ENCODE assay signal across 1 cellular context in the genomic region with DNA sequence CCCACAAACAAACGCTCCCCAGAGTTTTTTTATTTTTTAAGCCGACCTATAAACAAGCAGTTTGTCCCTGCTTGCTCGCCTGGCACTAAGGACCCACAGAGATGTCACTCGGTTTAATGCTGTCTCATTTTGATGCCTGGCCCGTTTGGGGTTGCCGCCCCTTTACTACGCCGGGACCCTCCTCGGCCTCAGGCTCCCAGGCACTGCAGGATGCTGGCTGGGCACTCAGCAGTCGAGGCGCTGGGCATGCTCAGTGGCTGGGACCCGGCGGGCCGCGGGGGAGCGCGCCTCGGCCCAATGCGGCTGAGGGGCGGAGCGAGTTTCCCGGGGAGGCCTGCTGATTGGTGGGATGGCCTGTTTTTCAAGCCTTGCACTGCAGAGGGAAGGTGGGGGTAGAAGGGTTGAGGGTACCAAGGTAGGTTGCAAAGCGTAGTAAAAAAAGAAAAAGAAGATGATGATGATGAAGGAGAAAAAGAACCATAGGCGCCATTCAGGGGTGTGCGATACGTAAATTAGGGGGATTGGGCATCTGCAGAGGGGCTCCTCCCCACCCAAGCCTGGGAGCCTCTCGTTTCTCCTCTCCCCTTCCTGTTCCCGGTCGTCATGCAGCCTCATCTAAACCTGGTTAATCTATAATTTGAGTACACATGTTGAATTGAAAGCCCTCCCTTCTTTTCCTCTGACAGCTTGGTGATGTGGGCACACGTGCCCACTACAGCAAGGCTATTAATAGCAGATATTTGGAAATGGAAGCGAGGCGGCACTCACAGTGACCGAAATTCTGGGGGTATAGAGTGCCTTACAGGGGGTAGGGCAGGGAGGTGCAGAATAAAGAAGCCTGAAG.
TF ChIP-seq lines count a peak whose summit lies in the region.

No MANE protein-coding gene starts in this region.

TF ChIP-seq in HepG2, 621 proteins besides CTCF, POLR2A, EP300 and RAD21 (continued from another document and continues in another):
- TF ChIP-seq, protein P1, sequence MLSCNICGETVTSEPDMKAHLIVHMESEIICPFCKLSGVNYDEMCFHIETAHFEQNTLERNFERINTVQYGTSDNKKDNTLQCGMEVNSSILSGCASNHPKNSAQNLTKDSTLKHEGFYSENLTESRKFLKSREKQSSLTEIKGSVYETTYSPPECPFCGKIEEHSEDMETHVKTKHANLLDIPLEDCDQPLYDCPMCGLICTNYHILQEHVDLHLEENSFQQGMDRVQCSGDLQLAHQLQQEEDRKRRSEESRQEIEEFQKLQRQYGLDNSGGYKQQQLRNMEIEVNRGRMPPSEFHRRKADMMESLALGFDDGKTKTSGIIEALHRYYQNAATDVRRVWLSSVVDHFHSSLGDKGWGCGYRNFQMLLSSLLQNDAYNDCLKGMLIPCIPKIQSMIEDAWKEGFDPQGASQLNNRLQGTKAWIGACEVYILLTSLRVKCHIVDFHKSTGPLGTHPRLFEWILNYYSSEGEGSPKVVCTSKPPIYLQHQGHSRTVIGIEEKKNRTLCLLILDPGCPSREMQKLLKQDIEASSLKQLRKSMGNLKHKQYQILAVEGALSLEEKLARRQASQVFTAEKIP (CRISPR knock-in tag; IDR thresholded peaks at IDR 0.05; ENCODE audit: borderline replicate concordance), result no peak
- TF ChIP-seq NCOA2 (CRISPR knock-in tag; IDR thresholded peaks at IDR 0.05) (no peak), BRCA1 (CRISPR knock-in tag; IDR thresholded peaks at IDR 0.05) (no peak), MYC (CRISPR knock-in tag; IDR thresholded peaks at IDR 0.05; ENCODE audit: borderline replicate concordance) (no peak), TARDBP (CRISPR knock-in tag; IDR thresholded peaks at IDR 0.05) (peak; percentile 58; the same call in 1 of the 2 replicates), ZC3H4 (CRISPR knock-in tag; IDR thresholded peaks at IDR 0.05; ENCODE audit: borderline replicate concordance) (peak; percentile 72; the same call in 1 of the 2 replicates), MZF1 (CRISPR knock-in tag; IDR thresholded peaks at IDR 0.05; ENCODE audit: borderline replicate concordance) (no peak; the same call in 1 of the 2 replicates), ZNF782 (CRISPR knock-in tag; IDR thresholded peaks at IDR 0.05; ENCODE audit: borderline replicate concordance) (no peak), GTF3A (CRISPR knock-in tag; conservative IDR thresholded peaks at IDR 0.05) (no peak; the same call in 1 of the 2 replicates), IKZF1 (IDR thresholded peaks at IDR 0.05) (no peak), ZNF354B (CRISPR knock-in tag; IDR thresholded peaks at IDR 0.05) (0 out of 2 replicates have a peak, but pooled peaks have one; percentile 30), ZNF563 (CRISPR knock-in tag; IDR thresholded peaks at IDR 0.05) (peak; percentile 34; the same call in 1 of the 2 replicates), EZH2 (conservative IDR thresholded peaks at IDR 0.05; ENCODE audit: low read depth, low read length) (no peak), HCFC1 (IDR thresholded peaks at IDR 0.05; ENCODE audit: low read depth, low read length) (no peak), ZNF326 (CRISPR knock-in tag; IDR thresholded peaks at IDR 0.05; ENCODE audit: borderline replicate concordance) (no peak), MAFK (conservative IDR thresholded peaks at IDR 0.05 in 1 of 2, IDR thresholded peaks at IDR 0.05 in 1 of 2; ENCODE audit: low read length in 2 of 2) (no peak), ZNF530 (CRISPR knock-in tag; IDR thresholded peaks at IDR 0.05; ENCODE audit: low read depth) (no peak), ZNF317 (CRISPR knock-in tag; IDR thresholded peaks at IDR 0.05) (no peak; the same call in 1 of the 2 replicates), ZC3H13 (CRISPR knock-in tag; IDR thresholded peaks at IDR 0.05) (no peak), EEA1 (CRISPR knock-in tag; IDR thresholded peaks at IDR 0.05; ENCODE audit: borderline replicate concordance) (no peak), POLR2G (IDR thresholded peaks at IDR 0.05; ENCODE audit: low read depth, low read length) (peak; percentile 14), ZNF224 (CRISPR knock-in tag; IDR thresholded peaks at IDR 0.05) (no peak), ATF1 (CRISPR knock-in tag; IDR thresholded peaks at IDR 0.05) (peak; percentile 68; the same call in 1 of the 2 replicates), SCMH1 (CRISPR knock-in tag; IDR thresholded peaks at IDR 0.05; ENCODE audit: borderline replicate concordance) (no peak), REXO4 (CRISPR knock-in tag; IDR thresholded peaks at IDR 0.05; ENCODE audit: borderline replicate concordance) (no peak), NFYB (CRISPR knock-in tag; IDR thresholded peaks at IDR 0.05) (peak; percentile 93), SUZ12 (IDR thresholded peaks at IDR 0.05; ENCODE audit: low read depth, low read length) (no peak), ZFP82 (CRISPR knock-in tag; IDR thresholded peaks at IDR 0.05; ENCODE audit: borderline replicate concordance) (no peak), RELA (CRISPR knock-in tag; IDR thresholded peaks at IDR 0.05) (no peak), ZNF337 (CRISPR knock-in tag; IDR thresholded peaks at IDR 0.05; ENCODE audit: borderline replicate concordance, low read depth) (no peak), ZSCAN30 (CRISPR knock-in tag; IDR thresholded peaks at IDR 0.05) (no peak), ZNF263 (CRISPR knock-in tag; IDR thresholded peaks at IDR 0.05) (0 out of 2 replicates have a peak, but pooled peaks have one; percentile 4), KAT2B (IDR thresholded peaks at IDR 0.05; ENCODE audit: borderline replicate concordance, low read depth, low read length) (no peak), ZNF234 (CRISPR knock-in tag; conservative IDR thresholded peaks at IDR 0.05) (no peak), ZNF546 (CRISPR knock-in tag; conservative IDR thresholded peaks at IDR 0.05) (no peak), ARNT2 (CRISPR knock-in tag; IDR thresholded peaks at IDR 0.05; ENCODE audit: low read depth) (no peak)
- TF ChIP-seq, protein P2, sequence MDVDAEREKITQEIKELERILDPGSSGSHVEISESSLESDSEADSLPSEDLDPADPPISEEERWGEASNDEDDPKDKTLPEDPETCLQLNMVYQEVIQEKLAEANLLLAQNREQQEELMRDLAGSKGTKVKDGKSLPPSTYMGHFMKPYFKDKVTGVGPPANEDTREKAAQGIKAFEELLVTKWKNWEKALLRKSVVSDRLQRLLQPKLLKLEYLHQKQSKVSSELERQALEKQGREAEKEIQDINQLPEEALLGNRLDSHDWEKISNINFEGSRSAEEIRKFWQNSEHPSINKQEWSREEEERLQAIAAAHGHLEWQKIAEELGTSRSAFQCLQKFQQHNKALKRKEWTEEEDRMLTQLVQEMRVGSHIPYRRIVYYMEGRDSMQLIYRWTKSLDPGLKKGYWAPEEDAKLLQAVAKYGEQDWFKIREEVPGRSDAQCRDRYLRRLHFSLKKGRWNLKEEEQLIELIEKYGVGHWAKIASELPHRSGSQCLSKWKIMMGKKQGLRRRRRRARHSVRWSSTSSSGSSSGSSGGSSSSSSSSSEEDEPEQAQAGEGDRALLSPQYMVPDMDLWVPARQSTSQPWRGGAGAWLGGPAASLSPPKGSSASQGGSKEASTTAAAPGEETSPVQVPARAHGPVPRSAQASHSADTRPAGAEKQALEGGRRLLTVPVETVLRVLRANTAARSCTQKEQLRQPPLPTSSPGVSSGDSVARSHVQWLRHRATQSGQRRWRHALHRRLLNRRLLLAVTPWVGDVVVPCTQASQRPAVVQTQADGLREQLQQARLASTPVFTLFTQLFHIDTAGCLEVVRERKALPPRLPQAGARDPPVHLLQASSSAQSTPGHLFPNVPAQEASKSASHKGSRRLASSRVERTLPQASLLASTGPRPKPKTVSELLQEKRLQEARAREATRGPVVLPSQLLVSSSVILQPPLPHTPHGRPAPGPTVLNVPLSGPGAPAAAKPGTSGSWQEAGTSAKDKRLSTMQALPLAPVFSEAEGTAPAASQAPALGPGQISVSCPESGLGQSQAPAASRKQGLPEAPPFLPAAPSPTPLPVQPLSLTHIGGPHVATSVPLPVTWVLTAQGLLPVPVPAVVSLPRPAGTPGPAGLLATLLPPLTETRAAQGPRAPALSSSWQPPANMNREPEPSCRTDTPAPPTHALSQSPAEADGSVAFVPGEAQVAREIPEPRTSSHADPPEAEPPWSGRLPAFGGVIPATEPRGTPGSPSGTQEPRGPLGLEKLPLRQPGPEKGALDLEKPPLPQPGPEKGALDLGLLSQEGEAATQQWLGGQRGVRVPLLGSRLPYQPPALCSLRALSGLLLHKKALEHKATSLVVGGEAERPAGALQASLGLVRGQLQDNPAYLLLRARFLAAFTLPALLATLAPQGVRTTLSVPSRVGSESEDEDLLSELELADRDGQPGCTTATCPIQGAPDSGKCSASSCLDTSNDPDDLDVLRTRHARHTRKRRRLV (CRISPR knock-in tag; IDR thresholded peaks at IDR 0.05), result peak; percentile 70; the same call in 1 of the 2 replicates
- TF ChIP-seq, protein P3, sequence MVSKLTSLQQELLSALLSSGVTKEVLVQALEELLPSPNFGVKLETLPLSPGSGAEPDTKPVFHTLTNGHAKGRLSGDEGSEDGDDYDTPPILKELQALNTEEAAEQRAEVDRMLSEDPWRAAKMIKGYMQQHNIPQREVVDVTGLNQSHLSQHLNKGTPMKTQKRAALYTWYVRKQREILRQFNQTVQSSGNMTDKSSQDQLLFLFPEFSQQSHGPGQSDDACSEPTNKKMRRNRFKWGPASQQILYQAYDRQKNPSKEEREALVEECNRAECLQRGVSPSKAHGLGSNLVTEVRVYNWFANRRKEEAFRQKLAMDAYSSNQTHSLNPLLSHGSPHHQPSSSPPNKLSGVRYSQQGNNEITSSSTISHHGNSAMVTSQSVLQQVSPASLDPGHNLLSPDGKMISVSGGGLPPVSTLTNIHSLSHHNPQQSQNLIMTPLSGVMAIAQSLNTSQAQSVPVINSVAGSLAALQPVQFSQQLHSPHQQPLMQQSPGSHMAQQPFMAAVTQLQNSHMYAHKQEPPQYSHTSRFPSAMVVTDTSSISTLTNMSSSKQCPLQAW (CRISPR knock-in tag; IDR thresholded peaks at IDR 0.05), result peak; percentile 39
- TF ChIP-seq, protein P4, sequence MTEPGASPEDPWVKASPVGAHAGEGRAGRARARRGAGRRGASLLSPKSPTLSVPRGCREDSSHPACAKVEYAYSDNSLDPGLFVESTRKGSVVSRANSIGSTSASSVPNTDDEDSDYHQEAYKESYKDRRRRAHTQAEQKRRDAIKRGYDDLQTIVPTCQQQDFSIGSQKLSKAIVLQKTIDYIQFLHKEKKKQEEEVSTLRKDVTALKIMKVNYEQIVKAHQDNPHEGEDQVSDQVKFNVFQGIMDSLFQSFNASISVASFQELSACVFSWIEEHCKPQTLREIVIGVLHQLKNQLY (CRISPR knock-in tag; IDR thresholded peaks at IDR 0.05), result no peak; the same call in 1 of the 2 replicates
- TF ChIP-seq, protein P5, sequence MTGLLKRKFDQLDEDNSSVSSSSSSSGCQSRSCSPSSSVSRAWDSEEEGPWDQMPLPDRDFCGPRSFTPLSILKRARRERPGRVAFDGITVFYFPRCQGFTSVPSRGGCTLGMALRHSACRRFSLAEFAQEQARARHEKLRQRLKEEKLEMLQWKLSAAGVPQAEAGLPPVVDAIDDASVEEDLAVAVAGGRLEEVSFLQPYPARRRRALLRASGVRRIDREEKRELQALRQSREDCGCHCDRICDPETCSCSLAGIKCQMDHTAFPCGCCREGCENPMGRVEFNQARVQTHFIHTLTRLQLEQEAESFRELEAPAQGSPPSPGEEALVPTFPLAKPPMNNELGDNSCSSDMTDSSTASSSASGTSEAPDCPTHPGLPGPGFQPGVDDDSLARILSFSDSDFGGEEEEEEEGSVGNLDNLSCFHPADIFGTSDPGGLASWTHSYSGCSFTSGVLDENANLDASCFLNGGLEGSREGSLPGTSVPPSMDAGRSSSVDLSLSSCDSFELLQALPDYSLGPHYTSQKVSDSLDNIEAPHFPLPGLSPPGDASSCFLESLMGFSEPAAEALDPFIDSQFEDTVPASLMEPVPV (CRISPR knock-in tag; IDR thresholded peaks at IDR 0.05), result no peak
- TF ChIP-seq, protein P6, sequence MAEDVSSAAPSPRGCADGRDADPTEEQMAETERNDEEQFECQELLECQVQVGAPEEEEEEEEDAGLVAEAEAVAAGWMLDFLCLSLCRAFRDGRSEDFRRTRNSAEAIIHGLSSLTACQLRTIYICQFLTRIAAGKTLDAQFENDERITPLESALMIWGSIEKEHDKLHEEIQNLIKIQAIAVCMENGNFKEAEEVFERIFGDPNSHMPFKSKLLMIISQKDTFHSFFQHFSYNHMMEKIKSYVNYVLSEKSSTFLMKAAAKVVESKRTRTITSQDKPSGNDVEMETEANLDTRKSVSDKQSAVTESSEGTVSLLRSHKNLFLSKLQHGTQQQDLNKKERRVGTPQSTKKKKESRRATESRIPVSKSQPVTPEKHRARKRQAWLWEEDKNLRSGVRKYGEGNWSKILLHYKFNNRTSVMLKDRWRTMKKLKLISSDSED (CRISPR knock-in tag; IDR thresholded peaks at IDR 0.05), result no peak
- TF ChIP-seq, protein P7, sequence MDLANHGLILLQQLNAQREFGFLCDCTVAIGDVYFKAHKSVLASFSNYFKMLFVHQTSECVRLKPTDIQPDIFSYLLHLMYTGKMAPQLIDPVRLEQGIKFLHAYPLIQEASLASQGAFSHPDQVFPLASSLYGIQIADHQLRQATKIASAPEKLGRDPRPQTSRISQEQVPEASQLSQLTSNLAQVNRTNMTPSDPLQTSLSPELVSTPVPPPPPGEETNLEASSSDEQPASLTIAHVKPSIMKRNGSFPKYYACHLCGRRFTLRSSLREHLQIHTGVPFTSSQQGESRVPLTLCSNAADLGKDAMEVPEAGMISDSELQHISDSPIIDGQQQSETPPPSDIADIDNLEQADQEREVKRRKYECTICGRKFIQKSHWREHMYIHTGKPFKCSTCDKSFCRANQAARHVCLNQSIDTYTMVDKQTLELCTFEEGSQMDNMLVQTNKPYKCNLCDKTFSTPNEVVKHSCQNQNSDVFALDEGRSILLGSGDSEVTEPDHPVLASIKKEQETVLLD (CRISPR knock-in tag; IDR thresholded peaks at IDR 0.05; ENCODE audit: low read depth), result no peak
- TF ChIP-seq, protein P8, sequence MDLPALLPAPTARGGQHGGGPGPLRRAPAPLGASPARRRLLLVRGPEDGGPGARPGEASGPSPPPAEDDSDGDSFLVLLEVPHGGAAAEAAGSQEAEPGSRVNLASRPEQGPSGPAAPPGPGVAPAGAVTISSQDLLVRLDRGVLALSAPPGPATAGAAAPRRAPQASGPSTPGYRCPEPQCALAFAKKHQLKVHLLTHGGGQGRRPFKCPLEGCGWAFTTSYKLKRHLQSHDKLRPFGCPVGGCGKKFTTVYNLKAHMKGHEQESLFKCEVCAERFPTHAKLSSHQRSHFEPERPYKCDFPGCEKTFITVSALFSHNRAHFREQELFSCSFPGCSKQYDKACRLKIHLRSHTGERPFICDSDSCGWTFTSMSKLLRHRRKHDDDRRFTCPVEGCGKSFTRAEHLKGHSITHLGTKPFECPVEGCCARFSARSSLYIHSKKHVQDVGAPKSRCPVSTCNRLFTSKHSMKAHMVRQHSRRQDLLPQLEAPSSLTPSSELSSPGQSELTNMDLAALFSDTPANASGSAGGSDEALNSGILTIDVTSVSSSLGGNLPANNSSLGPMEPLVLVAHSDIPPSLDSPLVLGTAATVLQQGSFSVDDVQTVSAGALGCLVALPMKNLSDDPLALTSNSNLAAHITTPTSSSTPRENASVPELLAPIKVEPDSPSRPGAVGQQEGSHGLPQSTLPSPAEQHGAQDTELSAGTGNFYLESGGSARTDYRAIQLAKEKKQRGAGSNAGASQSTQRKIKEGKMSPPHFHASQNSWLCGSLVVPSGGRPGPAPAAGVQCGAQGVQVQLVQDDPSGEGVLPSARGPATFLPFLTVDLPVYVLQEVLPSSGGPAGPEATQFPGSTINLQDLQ (CRISPR knock-in tag; IDR thresholded peaks at IDR 0.05), result no peak; the same call in 1 of the 2 replicates
